In the genomic region with DNA sequence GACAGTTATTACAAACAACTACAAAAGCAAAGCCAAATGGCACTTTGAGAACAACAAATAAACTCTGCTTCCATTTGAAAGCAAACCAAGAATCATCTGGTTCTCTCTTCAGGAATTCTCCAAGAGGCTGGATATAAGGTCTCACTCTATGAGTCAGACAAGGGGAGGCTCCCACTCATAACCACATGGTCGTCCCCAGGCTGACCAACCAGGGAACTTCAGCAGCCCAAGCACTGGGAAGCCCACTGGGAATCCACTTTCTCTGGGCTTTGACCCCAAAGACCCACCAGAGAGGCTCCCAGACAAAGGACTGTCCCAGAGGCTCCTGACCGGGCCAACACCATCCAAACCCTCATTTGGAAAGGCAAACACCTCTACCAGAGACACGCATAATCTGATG, we compare ENCODE assay signal across 15 cellular contexts. TPM values are rescaled to one million over a fixed set of nuclear protein-coding genes. Genes with fewer than 3 reads are reported as not detected.
DNase-seq lines count a peak whose midpoint lies in the region; ATAC-seq and TF ChIP-seq lines count a peak whose summit lies in the region.
"Had no signal": no experiment of that assay in that cellular context is flagged by ENCODE, and none has a peak within 500 bp of the region (broad histone marks: within the 10 kb centered on the region; RNA-seq: fewer than 3 reads in every experiment).

No MANE protein-coding gene starts in this region.

- no peaks in the 10 kb centered on the region for H3K27me3 Mint-ChIP-seq in osteocyte (ENCODE audit: unreplicated experiment)
- H3K27me3 Mint-ChIP-seq: activated CD8-positive, alpha-beta memory T cell treated with anti-CD3 and anti-CD28 coated beads, Interleukin-2, amount 10 ng/mL, durations not matched to agents 7 days and 5 days; naive thymus-derived CD8-positive, alpha-beta T cell had no signal

- peaks cover 0 to 6% of the 10 kb centered on the region in 2 experiments; a peak in 2 of 4 replicates for H3K4me1 ChIP-seq in SK-N-SH (ENCODE audit: control insufficient read depth in 1 of 2, insufficient read depth in 2 of 2, low read depth in 1 of 2, low read length in 1 of 2)
- peaks cover 9% of the 10 kb centered on the region for H3K4me1 ChIP-seq in fibroblast of lung (ENCODE audit: control insufficient read depth, extremely low read depth, insufficient read depth, low read length)
- H3K4me1 ChIP-seq: Caco-2 had no signal

- POLR2A ChIA-PET in SK-N-SH (lab: Yijun Ruan, JAX), result no interaction called here

- H3K9me3 ChIP-seq in SK-N-SH (no peaks in the 10 kb centered on the region), fibroblast of lung (ENCODE audit: control insufficient read depth, insufficient read depth, low read depth, low read length) (no peaks in the 10 kb centered on the region)
- H3K9me3 ChIP-seq: adrenal gland, Caco-2 had no signal

- H3K4me2 ChIP-seq in SK-N-SH (no peak overlapping the region), fibroblast of lung (ENCODE audit: extremely low read depth, insufficient read depth, low read length) (no peak overlapping the region)

- DNase-seq in EL, result peak; percentile 58
- DNase-seq in SK-N-SH, result no peak
- peak; percentile 46 to 69 for DNase-seq in fibroblast of lung (ENCODE audit: low read depth in 2 of 2)
- no peak for DNase-seq in osteocyte (ENCODE audit: extremely low spot score, unreplicated experiment)
- DNase-seq in posterior cingulate gyrus, result no peak
- DNase-seq in stimulated activated naive CD8-positive, alpha-beta T cell treated with anti-CD3 and anti-CD28 coated beads, Interleukin-15, Interleukin-2, amounts not matched to agents 100 U/mL and 50 U/mL, for 24 hours, result no peak
- no peak for DNase-seq in T-helper 2 cell
- DNase-seq in left ventricle myocardium superior, result no peak
- DNase-seq: activated CD8-positive, alpha-beta memory T cell treated with anti-CD3 and anti-CD28 coated beads, Interleukin-2, amount 10 ng/mL, durations not matched to agents 7 days and 5 days; adrenal gland; Caco-2; naive thymus-derived CD8-positive, alpha-beta T cell; stimulated activated CD8-positive, alpha-beta memory T cell treated with anti-CD3 and anti-CD28 coated beads, Interleukin-4, amount 100 ng/mL, for 48 hours; T-helper 9 cell had no signal

- H2AFZ ChIP-seq in SK-N-SH (ENCODE audit: low read depth) (no peak overlapping the region), fibroblast of lung (ENCODE audit: low read length) (no peak overlapping the region)

- H3K9ac ChIP-seq in SK-N-SH, result no peak overlapping the region
- H3K9ac ChIP-seq in fibroblast of lung (ENCODE audit: insufficient read depth, low read length), result no peak overlapping the region

- H3K9me3 Mint-ChIP-seq in osteocyte (ENCODE audit: unreplicated experiment), result no peaks in the 10 kb centered on the region
- H3K9me3 Mint-ChIP-seq: naive thymus-derived CD8-positive, alpha-beta T cell had no signal

- peaks cover 8% of the 10 kb centered on the region for H3K36me3 Mint-ChIP-seq in osteocyte (ENCODE audit: unreplicated experiment)

- peaks cover 25% of the 10 kb centered on the region for H3K4me1 Mint-ChIP-seq in osteocyte (ENCODE audit: unreplicated experiment)

- peaks cover 38% of the 10 kb centered on the region for H4K20me1 ChIP-seq in SK-N-SH (ENCODE audit: insufficient read depth)
- peaks cover 3% of the 10 kb centered on the region for H4K20me1 ChIP-seq in fibroblast of lung (ENCODE audit: control insufficient read depth, extremely low read depth, insufficient read depth, low read length)

- WGBS in SK-N-SH (ENCODE audit: low lambda C conversion rate), result 100% methylated on average over 2 of the region's 3 CpGs

- no peaks in the 10 kb centered on the region for H3K27me3 ChIP-seq in SK-N-SH (ENCODE audit: insufficient read depth)
- H3K27me3 ChIP-seq in fibroblast of lung (ENCODE audit: control insufficient read depth, insufficient read depth, low read length), result no peaks in the 10 kb centered on the region
- H3K27me3 ChIP-seq: adrenal gland had no signal

- no peak for TF ChIP-seq RAD21 in SK-N-SH (IDR thresholded peaks at IDR 0.05; ENCODE audit: low read length)

- no peak for TF ChIP-seq EP300 in SK-N-SH (IDR thresholded peaks at IDR 0.05; ENCODE audit: borderline replicate concordance in 1 of 2, low read depth in 1 of 2, low read length in 1 of 2)

- no peak overlapping the region for H3K27ac ChIP-seq in SK-N-SH (ENCODE audit: low read depth in 2 of 2, low read length in 1 of 2)
- no peak overlapping the region for H3K27ac ChIP-seq in fibroblast of lung (ENCODE audit: insufficient read depth, low read length)

- CTCF ChIA-PET in SK-N-SH (lab: Yijun Ruan, JAX), result no interaction called here

- intact Hi-C loops in posterior cingulate gyrus (cut with DNase I), result loop anchor here (10.0 kb wide), 1 partner anchor 132 kb away; no protein-coding TSS in a partner anchor
- intact Hi-C loops in left ventricle myocardium superior (cut with micrococcal nuclease), result no loop called here

- H3K27ac Mint-ChIP-seq in osteocyte (ENCODE audit: unreplicated experiment), result peak overlapping the region; percentile 52
- H3K27ac Mint-ChIP-seq: activated CD8-positive, alpha-beta memory T cell treated with anti-CD3 and anti-CD28 coated beads, Interleukin-2, amount 10 ng/mL, durations not matched to agents 7 days and 5 days had no signal

- no peak for ATAC-seq in stimulated activated naive CD8-positive, alpha-beta T cell treated with anti-CD3 and anti-CD28 coated beads, Interleukin-15, Interleukin-2, amounts not matched to agents 100 U/mL and 50 U/mL, for 24 hours
- ATAC-seq in left ventricle myocardium superior, result no peak
- ATAC-seq: activated CD8-positive, alpha-beta memory T cell treated with anti-CD3 and anti-CD28 coated beads, Interleukin-2, amount 10 ng/mL, durations not matched to agents 7 days and 5 days; naive thymus-derived CD8-positive, alpha-beta T cell had no signal

- H3K79me2 ChIP-seq in SK-N-SH (ENCODE audit: insufficient read depth), result peaks cover 27% of the 10 kb centered on the region; the same call in 1 of the 2 replicates
- peaks cover 1% of the 10 kb centered on the region for H3K79me2 ChIP-seq in fibroblast of lung (ENCODE audit: control insufficient read depth, insufficient read depth, low read length)

- no peak overlapping the region for H3K4me3 Mint-ChIP-seq in osteocyte (ENCODE audit: unreplicated experiment)
- H3K4me3 Mint-ChIP-seq: activated CD8-positive, alpha-beta memory T cell treated with anti-CD3 and anti-CD28 coated beads, Interleukin-2, amount 10 ng/mL, durations not matched to agents 7 days and 5 days; naive thymus-derived CD8-positive, alpha-beta T cell had no signal

- no peaks in the 10 kb centered on the region for H3K9me2 ChIP-seq in SK-N-SH

- TF ChIP-seq CTCF in SK-N-SH (IDR thresholded peaks at IDR 0.05) (no peak), fibroblast of lung (conservative IDR thresholded peaks at IDR 0.05 in 1 of 2, IDR thresholded peaks at IDR 0.05 in 1 of 2; ENCODE audit: low read depth in 1 of 2, low read length in 2 of 2) (no peak), osteocyte (IDR thresholded peaks at IDR 0.05) (no peak)

- no peaks in the 10 kb centered on the region for H3F3A ChIP-seq in SK-N-SH (replicated peaks; ENCODE audit: insufficient read depth)

- H3K4me3 ChIP-seq in SK-N-SH (ENCODE audit: low read depth in 2 of 2, low read length in 1 of 2) (no peak overlapping the region), fibroblast of lung (replicated peaks in 1 of 4; ENCODE audit: control extremely low read depth in 1 of 4, insufficient read depth in 1 of 4, low read depth in 3 of 4, low read length in 4 of 4) (no peak overlapping the region)
- H3K4me3 ChIP-seq: adrenal gland had no signal

- H3K36me3 ChIP-seq in SK-N-SH (replicated peaks in 1 of 2; ENCODE audit: control insufficient read depth in 1 of 2, insufficient read depth in 2 of 2, low read length in 1 of 2) (peaks cover 3 to 7% of the 10 kb centered on the region in 2 experiments), fibroblast of lung (ENCODE audit: control insufficient read depth, insufficient read depth, low read length) (peaks cover 2% of the 10 kb centered on the region)
- H3K36me3 ChIP-seq: adrenal gland had no signal

TF ChIP-seq in SK-N-SH, 30 proteins besides CTCF, POLR2A, EP300 and RAD21 (continues in another document):
- TF ChIP-seq, protein P1, sequence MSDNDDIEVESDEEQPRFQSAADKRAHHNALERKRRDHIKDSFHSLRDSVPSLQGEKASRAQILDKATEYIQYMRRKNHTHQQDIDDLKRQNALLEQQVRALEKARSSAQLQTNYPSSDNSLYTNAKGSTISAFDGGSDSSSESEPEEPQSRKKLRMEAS (IDR thresholded peaks at IDR 0.05; ENCODE audit: low read depth), result no peak
- TF ChIP-seq MXI1 (IDR thresholded peaks at IDR 0.05; ENCODE audit: low read depth, low read length), result no peak
- TF ChIP-seq FOSL2 (IDR thresholded peaks at IDR 0.05; ENCODE audit: borderline replicate concordance, low read depth), result peak; percentile 15; the same call in 1 of the 2 replicates

RNA-seq across cellular contexts. Expression of a gene that starts 35.3 kb away (rescaled TPM):
- 21.5 and 30.4 TPM in 2 replicates for polyA plus RNA-seq in SK-N-SH (2012; rRNA removed)
- 15.1 and 23.8 TPM in 2 replicates for polyA plus RNA-seq in SK-N-SH (2012; cell fraction: cytosol; rRNA removed)
- polyA plus RNA-seq in SK-N-SH (2012; cell fraction: nucleus; rRNA removed), result 30.5 and 30.9 TPM in 2 replicates
- 36.2 and 39.5 TPM in 2 replicates for total RNA-seq in fibroblast of lung
- polyA plus RNA-seq in fibroblast of lung, result 34.3 and 41.5 TPM in 2 replicates
- 35.2 and 35.7 TPM in 2 replicates for polyA plus RNA-seq in fibroblast of lung (2012)
- 99.5 and 137 TPM in 2 replicates for polyA minus RNA-seq in fibroblast of lung (ENCODE audit: low replicate concordance)
- total RNA-seq in osteocyte, result 64.4 and 66.3 TPM in 2 replicates
- 33.1 TPM for total RNA-seq in left ventricle myocardium superior

RNA-seq across cellular contexts. Expression of a gene that starts 44.2 kb away (rescaled TPM):
- not detected in 2 replicates for polyA plus RNA-seq in SK-N-SH (2012; rRNA removed)
- not detected in 2 replicates for polyA plus RNA-seq in SK-N-SH (2012; cell fraction: cytosol; rRNA removed)
- not detected in 2 replicates for polyA plus RNA-seq in SK-N-SH (2012; cell fraction: nucleus; rRNA removed)
- not detected in 2 replicates for total RNA-seq in fibroblast of lung
- polyA plus RNA-seq in fibroblast of lung, result not detected in 2 replicates
- not detected in 2 replicates for polyA plus RNA-seq in fibroblast of lung (2012)
- not detected in 2 replicates for polyA minus RNA-seq in fibroblast of lung (ENCODE audit: low replicate concordance)
- total RNA-seq in osteocyte, result not detected in 2 replicates
- total RNA-seq in left ventricle myocardium superior, result not detected
- total RNA-seq: activated CD8-positive, alpha-beta memory T cell treated with anti-CD3 and anti-CD28 coated beads, Interleukin-2, amount 10 ng/mL, durations not matched to agents 7 days and 5 days; adrenal gland; Caco-2; H1; naive thymus-derived CD8-positive, alpha-beta T cell had no signal
- polyA plus RNA-seq: H1; naive thymus-derived CD8-positive, alpha-beta T cell had no signal

RNA-seq across cellular contexts. Expression of a gene that starts 57.5 kb away (rescaled TPM):
- polyA plus RNA-seq in SK-N-SH (2012; rRNA removed), result 14.5 and 15.4 TPM in 2 replicates
- polyA plus RNA-seq in SK-N-SH (2012; cell fraction: cytosol; rRNA removed), result 6.6 and 10.1 TPM in 2 replicates
- 22.4 and 27.9 TPM in 2 replicates for polyA plus RNA-seq in SK-N-SH (2012; cell fraction: nucleus; rRNA removed)
- 5.4 and 6.2 TPM in 2 replicates for total RNA-seq in fibroblast of lung
- 7.5 and 9.5 TPM in 2 replicates for polyA plus RNA-seq in fibroblast of lung
- polyA plus RNA-seq in fibroblast of lung (2012), result 10.5 and 15.1 TPM in 2 replicates
- 6.1 and 6.8 TPM in 2 replicates for polyA minus RNA-seq in fibroblast of lung (ENCODE audit: low replicate concordance)
- 21.6 TPM in 2 replicates for total RNA-seq in osteocyte
- total RNA-seq in left ventricle myocardium superior, result 9.3 TPM

Comparison
In these comparisons a context has a peak if more than half of its experiments do, and no peak if none do; other contexts are left out.
1. DNase-seq: peak in EL (single experiment) and fibroblast of lung (2 of 2); none in SK-N-SH (single experiment), osteocyte (single experiment), posterior cingulate gyrus (0 of 10), stimulated activated naive CD8-positive, alpha-beta T cell treated with anti-CD3 and anti-CD28 coated beads, Interleukin-15, Interleukin-2, amounts not matched to agents 100 U/mL and 50 U/mL, for 24 hours (single experiment), T-helper 2 cell (0 of 5) and left ventricle myocardium superior (single experiment).